Comparison of ENCODE assay signal across 27 cellular contexts in genomic region chr1:24622218-24622617, GRCh38.
"Had no signal": no experiment of that assay in that cellular context is flagged by ENCODE, and none has a peak within 500 bp of the region (broad histone marks: within the 10 kb centered on the region; RNA-seq: fewer than 3 reads in every experiment).

No MANE protein-coding gene starts in this region.

- H3K4me1 ChIP-seq: heart right ventricle, sigmoid colon, upper lobe of right lung had no signal

- H3K36me3 ChIP-seq: heart right ventricle, neural progenitor cell, sigmoid colon, upper lobe of right lung had no signal

- H3K9me3 Mint-ChIP-seq: activated naive CD4-positive, alpha-beta T cell treated with anti-CD3 and anti-CD28 coated beads, Interleukin-2, amount 50 U/mL, for 72 hours; activated T-cell treated with anti-CD3 and anti-CD28 coated beads, Interleukin-2, amount 50 U/mL, for 72 hours; naive thymus-derived CD8-positive, alpha-beta T cell; stimulated activated effector memory CD8-positive, alpha-beta T cell treated with anti-CD3 and anti-CD28 coated beads, Interleukin-12 subunit alpha, Interleukin-12 subunit beta, amount 100 ng/mL, for 72 hours; stimulated activated naive CD8-positive, alpha-beta T cell treated with anti-CD3 and anti-CD28 coated beads, Interleukin-15, Interleukin-2, amounts not matched to agents 100 ng/mL and 50 ng/mL, for 24 hours; T-helper 1 cell treated with Interleukin-12 subunit alpha and Interleukin-12 subunit beta and Interleukin-4 antibody, amounts not matched to agents 30 μg/mL and 1 μg/mL, for 36 hours had no signal

- H3K4me1 Mint-ChIP-seq: mesothelial cell of epicardium; stimulated activated effector memory CD8-positive, alpha-beta T cell treated with anti-CD3 and anti-CD28 coated beads, Interleukin-12 subunit alpha, Interleukin-12 subunit beta, amount 100 ng/mL, for 72 hours had no signal

- H3K9me3 ChIP-seq: body of pancreas, heart right ventricle, sigmoid colon, upper lobe of right lung had no signal

- H3K27me3 ChIP-seq: body of pancreas, neural progenitor cell, sigmoid colon, upper lobe of right lung had no signal

- H3K36me3 Mint-ChIP-seq: activated naive CD4-positive, alpha-beta T cell treated with anti-CD3 and anti-CD28 coated beads, Interleukin-2, amount 50 U/mL, for 72 hours; mesothelial cell of epicardium; naive thymus-derived CD8-positive, alpha-beta T cell; neural progenitor cell; stimulated activated effector memory CD8-positive, alpha-beta T cell treated with anti-CD3 and anti-CD28 coated beads, Interleukin-12 subunit alpha, Interleukin-12 subunit beta, amount 100 ng/mL, for 72 hours had no signal

- DNase-seq: activated CD4-positive, alpha-beta T cell treated with anti-CD3 and anti-CD28 coated beads for 4 hours; activated CD4-positive, alpha-beta T cell treated with anti-CD3 and anti-CD28 coated beads, Interleukin-2, amount 50 U/mL, for 4 hours; activated naive CD4-positive, alpha-beta T cell; activated T-cell treated with anti-CD3 and anti-CD28 coated beads for 4 hours; activated T-cell treated with anti-CD3 and anti-CD28 coated beads, Interleukin-2, amount 50 U/mL, for 72 hours; aorta; body of pancreas; foreskin fibroblast; heart right ventricle; left ventricle myocardium superior; mammary epithelial cell; naive thymus-derived CD8-positive, alpha-beta T cell; occipital lobe; posterior cingulate gyrus; sigmoid colon; small intestine; stimulated activated CD4-positive, alpha-beta T cell treated with anti-CD3 and anti-CD28 coated beads, Interleukin-4, amount 100 ng/mL, for 24 hours; substantia nigra; T-helper 9 cell; upper lobe of right lung had no signal

- H3K27ac Mint-ChIP-seq: activated naive CD4-positive, alpha-beta T cell treated with anti-CD3 and anti-CD28 coated beads, Interleukin-2, amount 50 U/mL, for 72 hours; activated T-cell treated with anti-CD3 and anti-CD28 coated beads, Interleukin-2, amount 50 U/mL, for 72 hours; mesothelial cell of epicardium; naive thymus-derived CD8-positive, alpha-beta T cell; neural progenitor cell; stimulated activated effector memory CD8-positive, alpha-beta T cell treated with anti-CD3 and anti-CD28 coated beads, Interleukin-12 subunit alpha, Interleukin-12 subunit beta, amount 100 ng/mL, for 72 hours; stimulated activated naive CD8-positive, alpha-beta T cell treated with anti-CD3 and anti-CD28 coated beads, Interleukin-15, Interleukin-2, amounts not matched to agents 100 ng/mL and 50 ng/mL, for 24 hours; T-helper 1 cell treated with Interleukin-12 subunit alpha and Interleukin-12 subunit beta and Interleukin-4 antibody, amounts not matched to agents 30 μg/mL and 1 μg/mL, for 36 hours had no signal

- H3K4me3 Mint-ChIP-seq: activated T-cell treated with anti-CD3 and anti-CD28 coated beads, Interleukin-2, amount 50 U/mL, for 72 hours; mesothelial cell of epicardium; naive thymus-derived CD8-positive, alpha-beta T cell; neural progenitor cell; stimulated activated effector memory CD8-positive, alpha-beta T cell treated with anti-CD3 and anti-CD28 coated beads, Interleukin-12 subunit alpha, Interleukin-12 subunit beta, amount 100 ng/mL, for 72 hours; stimulated activated naive CD8-positive, alpha-beta T cell treated with anti-CD3 and anti-CD28 coated beads, Interleukin-15, Interleukin-2, amounts not matched to agents 100 ng/mL and 50 ng/mL, for 24 hours; T-helper 1 cell treated with Interleukin-12 subunit alpha and Interleukin-12 subunit beta and Interleukin-4 antibody, amounts not matched to agents 30 μg/mL and 1 μg/mL, for 36 hours had no signal

- H3K27ac ChIP-seq: body of pancreas, heart right ventricle, neural progenitor cell, sigmoid colon, upper lobe of right lung, VCaP had no signal

- H3K4me3 ChIP-seq: body of pancreas, heart right ventricle, neural progenitor cell, sigmoid colon, upper lobe of right lung had no signal

- ATAC-seq: activated naive CD4-positive, alpha-beta T cell treated with anti-CD3 and anti-CD28 coated beads, Interleukin-2, amount 50 U/mL, for 72 hours; activated T-cell treated with anti-CD3 and anti-CD28 coated beads, Interleukin-2, amount 50 U/mL, for 72 hours; body of pancreas; heart right ventricle; left ventricle myocardium superior; naive thymus-derived CD8-positive, alpha-beta T cell; stimulated activated effector memory CD8-positive, alpha-beta T cell treated with anti-CD3 and anti-CD28 coated beads, Interleukin-12 subunit alpha, Interleukin-12 subunit beta, amount 100 ng/mL, for 72 hours; upper lobe of right lung had no signal
